Comparison of ENCODE assay signal across 15 cellular contexts in genomic region chr11:64337538-64338249, GRCh38. TPM values are rescaled to one million over a fixed set of nuclear protein-coding genes. Genes with fewer than 3 reads are reported as not detected.
DNase-seq lines count a peak whose midpoint lies in the region; ATAC-seq and TF ChIP-seq lines count a peak whose summit lies in the region.
"Had no signal": no experiment of that assay in that cellular context is flagged by ENCODE, and none has a peak within 500 bp of the region (broad histone marks: within the 10 kb centered on the region; RNA-seq: fewer than 3 reads in every experiment).

No MANE protein-coding gene starts in this region.

- peaks cover 38% of the 10 kb centered on the region for H3K4me1 Mint-ChIP-seq in activated naive CD4-positive, alpha-beta T cell treated with anti-CD3 and anti-CD28 coated beads for 36 hours (ENCODE audit: low read depth)
- H3K4me1 Mint-ChIP-seq in activated naive CD8-positive, alpha-beta T cell treated with anti-CD3 and anti-CD28 coated beads for 36 hours = peaks cover 31% of the 10 kb centered on the region
- peaks cover 36 to 40% of the 10 kb centered on the region in 2 donors for H3K4me1 Mint-ChIP-seq in natural killer cell treated with Interleukin-12 subunit alpha and Interleukin-12 subunit beta and Interleukin-15 and Interleukin-18, amount 100 ng/mL, for 72 hours (ENCODE audit: low read depth in 2 of 2)
- H3K4me1 Mint-ChIP-seq in HFFc6 (ENCODE audit: low read depth) = peaks cover 12% of the 10 kb centered on the region

- CTCF ChIA-PET in activated naive CD4-positive, alpha-beta T cell treated with anti-CD3 and anti-CD28 coated beads for 36 hours (lab: Charles Lee) = interaction anchor here (0.7 to 1.8 kb wide), 2 partner anchors 20 to 342 kb away, joined by 3 to 4 read pairs; partner anchors contain the start of gene PRDX5

- TF ChIP-seq CTCF in HFFc6 (IDR thresholded peaks at IDR 0.05) = no peak

- H3K4me3 Mint-ChIP-seq in activated naive CD4-positive, alpha-beta T cell treated with anti-CD3 and anti-CD28 coated beads for 36 hours = no peak overlapping the region
- H3K4me3 Mint-ChIP-seq in activated naive CD8-positive, alpha-beta T cell treated with anti-CD3 and anti-CD28 coated beads for 36 hours = no peak overlapping the region
- H3K4me3 Mint-ChIP-seq in natural killer cell treated with Interleukin-12 subunit alpha and Interleukin-12 subunit beta and Interleukin-15 and Interleukin-18, amount 100 ng/mL, for 72 hours = peak overlapping the region; percentile 32
- no peak overlapping the region for H3K4me3 Mint-ChIP-seq in HFFc6

- H3K36me3 Mint-ChIP-seq in activated naive CD4-positive, alpha-beta T cell treated with anti-CD3 and anti-CD28 coated beads for 36 hours (ENCODE audit: low read depth) = peaks cover 20% of the 10 kb centered on the region
- peaks cover 5 to 10% of the 10 kb centered on the region in 2 donors for H3K36me3 Mint-ChIP-seq in activated naive CD4-positive, alpha-beta T cell treated with anti-CD3 and anti-CD28 coated beads, Interleukin-2, amount 50 U/mL, for 72 hours
- peaks cover 10% of the 10 kb centered on the region for H3K36me3 Mint-ChIP-seq in activated naive CD8-positive, alpha-beta T cell treated with anti-CD3 and anti-CD28 coated beads for 36 hours
- H3K36me3 Mint-ChIP-seq in natural killer cell treated with Interleukin-12 subunit alpha and Interleukin-12 subunit beta and Interleukin-15 and Interleukin-18, amount 100 ng/mL, for 72 hours = no peaks in the 10 kb centered on the region
- no peaks in the 10 kb centered on the region for H3K36me3 Mint-ChIP-seq in HFFc6 (ENCODE audit: low read depth)

- ATAC-seq in activated naive CD4-positive, alpha-beta T cell treated with anti-CD3 and anti-CD28 coated beads, Interleukin-2, amount 50 U/mL, for 72 hours = no peak
- ATAC-seq in natural killer cell treated with Interleukin-12 subunit alpha and Interleukin-12 subunit beta and Interleukin-15 and Interleukin-18, amount 100 ng/mL, for 72 hours = no peak
- ATAC-seq in GM21526 (IDR thresholded peaks at IDR 0.05; ENCODE audit: low FRiP score, unreplicated experiment) = no peak
- ATAC-seq: left cardiac atrium, T-cell had no signal

- DNase-seq in activated naive CD4-positive, alpha-beta T cell treated with anti-CD3 and anti-CD28 coated beads for 36 hours = no peak
- DNase-seq in activated naive CD4-positive, alpha-beta T cell treated with anti-CD3 and anti-CD28 coated beads, Interleukin-2, amount 50 U/mL, for 72 hours (ENCODE audit: low spot score in 2 of 2) = no peak
- no peak for DNase-seq in activated naive CD8-positive, alpha-beta T cell treated with anti-CD3 and anti-CD28 coated beads for 36 hours
- DNase-seq in natural killer cell treated with Interleukin-12 subunit alpha and Interleukin-12 subunit beta and Interleukin-15 and Interleukin-18, amount 100 ng/mL, for 72 hours (ENCODE audit: low spot score) = no peak
- DNase-seq in HFFc6 = no peak
- DNase-seq: activated CD4-positive, CD25-positive, alpha-beta regulatory T cell treated with anti-CD3 and anti-CD28 coated beads, Interleukin-2, amount 50 U/mL, for 72 hours; activated effector memory CD4-positive, alpha-beta T cell treated with anti-CD3 and anti-CD28 coated beads, Interleukin-2, amount 50 U/mL, for 16 hours; caudate nucleus; H7; left cardiac atrium; NCI-H187 treated with DMSO at 0.1 percent for 48 hours; NCI-H524 treated with DMSO at 0.1 percent for 48 hours; T-cell; tibial artery had no signal

- H3K27me3 Mint-ChIP-seq in activated naive CD4-positive, alpha-beta T cell treated with anti-CD3 and anti-CD28 coated beads for 36 hours (ENCODE audit: low read depth) = no peaks in the 10 kb centered on the region
- H3K27me3 Mint-ChIP-seq in activated naive CD8-positive, alpha-beta T cell treated with anti-CD3 and anti-CD28 coated beads for 36 hours = no peaks in the 10 kb centered on the region
- H3K27me3 Mint-ChIP-seq in natural killer cell treated with Interleukin-12 subunit alpha and Interleukin-12 subunit beta and Interleukin-15 and Interleukin-18, amount 100 ng/mL, for 72 hours = no peaks in the 10 kb centered on the region
- H3K27me3 Mint-ChIP-seq in HFFc6 (ENCODE audit: insufficient read depth) = peaks cover 5% of the 10 kb centered on the region; the same call in 1 of the 2 replicates
- H3K27me3 Mint-ChIP-seq: T-cell had no signal

- H3K27ac Mint-ChIP-seq in activated naive CD4-positive, alpha-beta T cell treated with anti-CD3 and anti-CD28 coated beads for 36 hours = peak overlapping the region; percentile 50
- peak overlapping the region in 1 of 2 donors; percentile 47 for H3K27ac Mint-ChIP-seq in activated naive CD4-positive, alpha-beta T cell treated with anti-CD3 and anti-CD28 coated beads, Interleukin-2, amount 50 U/mL, for 72 hours
- H3K27ac Mint-ChIP-seq in activated naive CD8-positive, alpha-beta T cell treated with anti-CD3 and anti-CD28 coated beads for 36 hours = peak overlapping the region; percentile 34
- peak overlapping the region; percentile 92 to 97 for H3K27ac Mint-ChIP-seq in natural killer cell treated with Interleukin-12 subunit alpha and Interleukin-12 subunit beta and Interleukin-15 and Interleukin-18, amount 100 ng/mL, for 72 hours
- H3K27ac Mint-ChIP-seq in HFFc6 = no peak overlapping the region

- H3K9me3 Mint-ChIP-seq in activated naive CD4-positive, alpha-beta T cell treated with anti-CD3 and anti-CD28 coated beads for 36 hours = no peaks in the 10 kb centered on the region
- H3K9me3 Mint-ChIP-seq in activated naive CD4-positive, alpha-beta T cell treated with anti-CD3 and anti-CD28 coated beads, Interleukin-2, amount 50 U/mL, for 72 hours = no peaks in the 10 kb centered on the region
- H3K9me3 Mint-ChIP-seq in activated naive CD8-positive, alpha-beta T cell treated with anti-CD3 and anti-CD28 coated beads for 36 hours = no peaks in the 10 kb centered on the region
- no peaks in the 10 kb centered on the region for H3K9me3 Mint-ChIP-seq in natural killer cell treated with Interleukin-12 subunit alpha and Interleukin-12 subunit beta and Interleukin-15 and Interleukin-18, amount 100 ng/mL, for 72 hours
- H3K9me3 Mint-ChIP-seq in HFFc6 = no peaks in the 10 kb centered on the region
- H3K9me3 Mint-ChIP-seq: T-cell had no signal

- intact Hi-C loops in activated naive CD4-positive, alpha-beta T cell treated with anti-CD3 and anti-CD28 coated beads for 36 hours (cut with micrococcal nuclease) = no loop called here

RNA-seq across cellular contexts. Expression of gene CCDC88B, which starts 2.3 kb away (rescaled TPM):
- 10 to 100 TPM; 53.2 to 61.9 TPM for total RNA-seq in activated naive CD4-positive, alpha-beta T cell treated with anti-CD3 and anti-CD28 coated beads for 36 hours
- 100 to 1,000 TPM in 1 of 2 donors, 10 to 100 TPM in 1; 75.0 to 103 TPM for total RNA-seq in activated naive CD4-positive, alpha-beta T cell treated with anti-CD3 and anti-CD28 coated beads, Interleukin-2, amount 50 U/mL, for 72 hours
- total RNA-seq in activated naive CD8-positive, alpha-beta T cell treated with anti-CD3 and anti-CD28 coated beads for 36 hours = 10 to 100 TPM; 73.5 to 74.5 TPM
- 100 to 1,000 TPM; 172 to 224 TPM for total RNA-seq in natural killer cell treated with Interleukin-12 subunit alpha and Interleukin-12 subunit beta and Interleukin-15 and Interleukin-18, amount 100 ng/mL, for 72 hours
- 1 to 10 TPM in 4 of 6 experiments, under 1 TPM in 2; 0.45 to 1.9 (median 1.7) TPM for total RNA-seq in HFFc6 (2021; fragmentation: NEBNext Ultra II Directional; extraction: Animal tissue kit (Norgen Biotek cat#: 25700))

RNA-seq across cellular contexts. Expression of gene PRDX5, which starts 19.8 kb away (rescaled TPM):
- total RNA-seq in activated naive CD4-positive, alpha-beta T cell treated with anti-CD3 and anti-CD28 coated beads for 36 hours = 100 to 1,000 TPM; 122 to 132 TPM
- 100 to 1,000 TPM; 131 to 152 TPM for total RNA-seq in activated naive CD4-positive, alpha-beta T cell treated with anti-CD3 and anti-CD28 coated beads, Interleukin-2, amount 50 U/mL, for 72 hours
- 100 to 1,000 TPM; 111 to 116 TPM for total RNA-seq in activated naive CD8-positive, alpha-beta T cell treated with anti-CD3 and anti-CD28 coated beads for 36 hours
- 100 to 1,000 TPM in 1 of 2 donors, 10 to 100 TPM in 1; 83.5 to 116 TPM for total RNA-seq in natural killer cell treated with Interleukin-12 subunit alpha and Interleukin-12 subunit beta and Interleukin-15 and Interleukin-18, amount 100 ng/mL, for 72 hours
- total RNA-seq in HFFc6 (2021; fragmentation: NEBNext Ultra II Directional; extraction: Animal tissue kit (Norgen Biotek cat#: 25700)) = 100 to 1,000 TPM; 161 to 207 (median 186) TPM

RNA-seq across cellular contexts. Expression of gene TRMT112, which starts 20.3 kb away (rescaled TPM):
- total RNA-seq in activated naive CD4-positive, alpha-beta T cell treated with anti-CD3 and anti-CD28 coated beads for 36 hours = 100 to 1,000 TPM; 241 to 261 TPM
- 100 to 1,000 TPM; 198 to 213 TPM for total RNA-seq in activated naive CD4-positive, alpha-beta T cell treated with anti-CD3 and anti-CD28 coated beads, Interleukin-2, amount 50 U/mL, for 72 hours
- 100 to 1,000 TPM; 235 to 248 TPM for total RNA-seq in activated naive CD8-positive, alpha-beta T cell treated with anti-CD3 and anti-CD28 coated beads for 36 hours
- total RNA-seq in natural killer cell treated with Interleukin-12 subunit alpha and Interleukin-12 subunit beta and Interleukin-15 and Interleukin-18, amount 100 ng/mL, for 72 hours = 100 to 1,000 TPM; 171 to 203 TPM
- 100 to 1,000 TPM; 246 to 269 (median 261) TPM for total RNA-seq in HFFc6 (2021; fragmentation: NEBNext Ultra II Directional; extraction: Animal tissue kit (Norgen Biotek cat#: 25700))

RNA-seq across cellular contexts. Expression of gene RPS6KA4, which starts 21.3 kb away (rescaled TPM):
- total RNA-seq in activated naive CD4-positive, alpha-beta T cell treated with anti-CD3 and anti-CD28 coated beads for 36 hours = 10 to 100 TPM; 19.1 to 21.3 TPM
- total RNA-seq in activated naive CD4-positive, alpha-beta T cell treated with anti-CD3 and anti-CD28 coated beads, Interleukin-2, amount 50 U/mL, for 72 hours = 10 to 100 TPM; 23.2 to 23.8 TPM
- 10 to 100 TPM; 20.3 to 24.5 TPM for total RNA-seq in activated naive CD8-positive, alpha-beta T cell treated with anti-CD3 and anti-CD28 coated beads for 36 hours
- total RNA-seq in natural killer cell treated with Interleukin-12 subunit alpha and Interleukin-12 subunit beta and Interleukin-15 and Interleukin-18, amount 100 ng/mL, for 72 hours = 10 to 100 TPM; 20.7 to 29.5 TPM
- total RNA-seq in HFFc6 (2021; fragmentation: NEBNext Ultra II Directional; extraction: Animal tissue kit (Norgen Biotek cat#: 25700)) = 10 to 100 TPM; 42.9 to 63.4 (median 56.6) TPM

RNA-seq across cellular contexts. Expression of gene ESRRA, which starts 32.4 kb away (rescaled TPM):
- total RNA-seq in activated naive CD4-positive, alpha-beta T cell treated with anti-CD3 and anti-CD28 coated beads for 36 hours = 10 to 100 TPM; 18.5 to 21.7 TPM
- total RNA-seq in activated naive CD4-positive, alpha-beta T cell treated with anti-CD3 and anti-CD28 coated beads, Interleukin-2, amount 50 U/mL, for 72 hours = 10 to 100 TPM; 33.6 to 48.1 TPM
- total RNA-seq in activated naive CD8-positive, alpha-beta T cell treated with anti-CD3 and anti-CD28 coated beads for 36 hours = 10 to 100 TPM; 46.5 to 46.9 TPM
- total RNA-seq in natural killer cell treated with Interleukin-12 subunit alpha and Interleukin-12 subunit beta and Interleukin-15 and Interleukin-18, amount 100 ng/mL, for 72 hours = 100 to 1,000 TPM in 1 of 2 donors, 10 to 100 TPM in 1; 67.2 to 116 TPM
- total RNA-seq in HFFc6 (2021; fragmentation: NEBNext Ultra II Directional; extraction: Animal tissue kit (Norgen Biotek cat#: 25700)) = 10 to 100 TPM; 18.9 to 25.0 (median 21.7) TPM

Comparison
In these comparisons a context has a peak if more than half of its experiments do, and no peak if none do; other contexts are left out.
1. RNA of gene CCDC88B, which starts 2.3 kb away (total RNA-seq): 172 to 224 TPM in natural killer cell treated with Interleukin-12 subunit alpha and Interleukin-12 subunit beta and Interleukin-15 and Interleukin-18, amount 100 ng/mL, for 72 hours, 75.0 to 103 TPM in activated naive CD4-positive, alpha-beta T cell treated with anti-CD3 and anti-CD28 coated beads, Interleukin-2, amount 50 U/mL, for 72 hours, 73.5 to 74.5 TPM in activated naive CD8-positive, alpha-beta T cell treated with anti-CD3 and anti-CD28 coated beads for 36 hours and 53.2 to 61.9 TPM in activated naive CD4-positive, alpha-beta T cell treated with anti-CD3 and anti-CD28 coated beads for 36 hours; 0.45 to 1.9 TPM in HFFc6; every median in the first group is over 10 times any median in the second.